In genomic region chr4:32778938-32779337, GRCh38 we compare ENCODE assay signal across 38 cellular contexts.
"Had no signal": no experiment of that assay in that cellular context is flagged by ENCODE, and none has a peak within 500 bp of the region (broad histone marks: within the 10 kb centered on the region; RNA-seq: fewer than 3 reads in every experiment).

No MANE protein-coding gene starts in this region.

- H3K27me3 ChIP-seq: ascending aorta, cardiac muscle cell, colonic mucosa had no signal

- DNase-seq: activated CD4-positive, alpha-beta memory T cell treated with anti-CD3 and anti-CD28 coated beads, Interleukin-2, amount 10 ng/mL, durations not matched to agents 7 days and 5 days; activated CD4-positive, alpha-beta T cell treated with anti-CD3 and anti-CD28 coated beads for 1 hour; activated CD4-positive, alpha-beta T cell treated with anti-CD3 and anti-CD28 coated beads for 36 hours; activated CD4-positive, alpha-beta T cell treated with anti-CD3 and anti-CD28 coated beads for 48 hours; activated CD4-positive, alpha-beta T cell treated with anti-CD3 and anti-CD28 coated beads, Interleukin-2, amount 10 ng/mL, durations not matched to agents 7 days and 5 days; activated CD4-positive, alpha-beta T cell treated with anti-CD3 and anti-CD28 coated beads, Interleukin-2, amount 50 U/mL, for 48 hours; activated CD4-positive, CD25-positive, alpha-beta regulatory T cell; activated CD8-positive, alpha-beta memory T cell treated with anti-CD3 and anti-CD28 coated beads for 24 hours; activated CD8-positive, alpha-beta memory T cell treated with anti-CD3 and anti-CD28 coated beads, Interleukin-2, amount 10 ng/mL, durations not matched to agents 7 days and 5 days; activated CD8-positive, alpha-beta memory T cell treated with anti-CD3 and anti-CD28 coated beads, Interleukin-2, amount 50 U/mL, for 48 hours; activated CD8-positive, alpha-beta T cell treated with anti-CD3 and anti-CD28 coated beads, Interleukin-2, amount 10 ng/mL, durations not matched to agents 7 days and 5 days; activated effector memory CD4-positive, alpha-beta T cell treated with Interleukin-2 at 50 U/mL for 16 hours; activated gamma-delta T cell; activated naive CD4-positive, alpha-beta T cell treated with anti-CD3 and anti-CD28 coated beads, Interleukin-2, amount 10 ng/mL, durations not matched to agents 7 days and 5 days; activated naive CD4-positive, alpha-beta T cell treated with Interleukin-2 at 50 U/mL for 16 hours; activated naive CD8-positive, alpha-beta T cell treated with anti-CD3 and anti-CD28 coated beads, Interleukin-2, amount 10 ng/mL, durations not matched to agents 7 days and 5 days; activated naive CD8-positive, alpha-beta T cell treated with anti-CD3 and anti-CD28 coated beads, Interleukin-2, amount 50 U/mL, for 24 hours; activated T-cell treated with anti-CD3 and anti-CD28 coated beads, Interleukin-2, amount 50 U/mL, for 24 hours; activated T-cell treated with anti-CD3 and anti-CD28 coated beads, Interleukin-2, amount 50 U/mL, for 48 hours; amygdala; anterior cingulate cortex; caudate nucleus; cerebellar nuclear complex; colonic mucosa; T-helper 2 cell; T-helper 9 cell had no signal

- H3K4me1 ChIP-seq: ascending aorta, colonic mucosa had no signal

- H3K36me3 ChIP-seq: ascending aorta, cardiac muscle cell, colonic mucosa had no signal

- H3K9me3 ChIP-seq: ascending aorta, colonic mucosa had no signal

- H3K27ac Mint-ChIP-seq: activated CD4-positive, alpha-beta memory T cell treated with anti-CD3 and anti-CD28 coated beads, Interleukin-2, amount 10 ng/mL, durations not matched to agents 7 days and 5 days; activated CD4-positive, alpha-beta T cell treated with anti-CD3 and anti-CD28 coated beads for 36 hours; activated CD4-positive, alpha-beta T cell treated with anti-CD3 and anti-CD28 coated beads, Interleukin-2, amount 10 ng/mL, durations not matched to agents 7 days and 5 days; activated CD8-positive, alpha-beta memory T cell treated with anti-CD3 and anti-CD28 coated beads, Interleukin-2, amount 10 ng/mL, durations not matched to agents 7 days and 5 days; activated CD8-positive, alpha-beta T cell treated with anti-CD3 and anti-CD28 coated beads, Interleukin-2, amount 10 ng/mL, durations not matched to agents 7 days and 5 days; activated naive CD4-positive, alpha-beta T cell treated with anti-CD3 and anti-CD28 coated beads, Interleukin-2, amount 10 ng/mL, durations not matched to agents 7 days and 5 days; activated naive CD4-positive, alpha-beta T cell treated with anti-CD3 and anti-CD28 coated beads, Interleukin-2, amount 50 U/mL, for 24 hours; activated naive CD8-positive, alpha-beta T cell; activated naive CD8-positive, alpha-beta T cell treated with anti-CD3 and anti-CD28 coated beads, Interleukin-2, amount 10 ng/mL, durations not matched to agents 7 days and 5 days; activated naive CD8-positive, alpha-beta T cell treated with anti-CD3 and anti-CD28 coated beads, Interleukin-2, amount 50 U/mL, for 24 hours; activated T-cell treated with anti-CD3 and anti-CD28 coated beads, Interleukin-2, amount 50 U/mL, for 24 hours; activated T-helper 2 cell treated with anti-CD3 and anti-CD28 coated beads, Interferon-gamma antibody, Interleukin-2, Interleukin-4, amounts not matched to agents 10 μg/mL and 5 μg/mL and 100 μg/mL, durations not matched to agents 14 hours and 24 hours and 36 hours; brain; T-helper 2 cell treated with Interferon-gamma antibody and Interleukin-4, amounts not matched to agents 5 μg/mL and 100 μg/mL, for 36 hours had no signal

- ATAC-seq: activated CD4-positive, alpha-beta T cell treated with anti-CD3 and anti-CD28 coated beads for 36 hours; activated CD4-positive, CD25-positive, alpha-beta regulatory T cell treated with anti-CD3 and anti-CD28 coated beads, Interleukin-2, amount 50 U/mL, for 24 hours; activated CD8-positive, alpha-beta memory T cell treated with anti-CD3 and anti-CD28 coated beads, Interleukin-2, amount 10 ng/mL, durations not matched to agents 7 days and 5 days; activated CD8-positive, alpha-beta T cell treated with anti-CD3 and anti-CD28 coated beads, Interleukin-2, amount 10 ng/mL, durations not matched to agents 7 days and 5 days; activated naive CD8-positive, alpha-beta T cell treated with anti-CD3 and anti-CD28 coated beads, Interleukin-2, amount 50 U/mL, for 24 hours had no signal

- H3K27me3 Mint-ChIP-seq: activated CD4-positive, alpha-beta memory T cell treated with anti-CD3 and anti-CD28 coated beads, Interleukin-2, amount 10 ng/mL, durations not matched to agents 7 days and 5 days; activated CD4-positive, alpha-beta T cell treated with anti-CD3 and anti-CD28 coated beads for 36 hours; activated CD4-positive, alpha-beta T cell treated with anti-CD3 and anti-CD28 coated beads, Interleukin-2, amount 10 ng/mL, durations not matched to agents 7 days and 5 days; activated CD8-positive, alpha-beta memory T cell treated with anti-CD3 and anti-CD28 coated beads, Interleukin-2, amount 10 ng/mL, durations not matched to agents 7 days and 5 days; activated naive CD4-positive, alpha-beta T cell treated with anti-CD3 and anti-CD28 coated beads, Interleukin-2, amount 10 ng/mL, durations not matched to agents 7 days and 5 days; activated naive CD4-positive, alpha-beta T cell treated with anti-CD3 and anti-CD28 coated beads, Interleukin-2, amount 50 U/mL, for 24 hours; activated naive CD8-positive, alpha-beta T cell; activated naive CD8-positive, alpha-beta T cell treated with anti-CD3 and anti-CD28 coated beads, Interleukin-2, amount 10 ng/mL, durations not matched to agents 7 days and 5 days; activated naive CD8-positive, alpha-beta T cell treated with anti-CD3 and anti-CD28 coated beads, Interleukin-2, amount 50 U/mL, for 24 hours; activated T-cell treated with anti-CD3 and anti-CD28 coated beads, Interleukin-2, amount 50 U/mL, for 24 hours; brain; central memory CD8-positive, alpha-beta T cell had no signal

- H3K4me3 Mint-ChIP-seq: activated CD4-positive, alpha-beta memory T cell treated with anti-CD3 and anti-CD28 coated beads, Interleukin-2, amount 10 ng/mL, durations not matched to agents 7 days and 5 days; activated CD4-positive, alpha-beta T cell treated with anti-CD3 and anti-CD28 coated beads for 36 hours; activated CD4-positive, alpha-beta T cell treated with anti-CD3 and anti-CD28 coated beads, Interleukin-2, amount 10 ng/mL, durations not matched to agents 7 days and 5 days; activated CD8-positive, alpha-beta memory T cell treated with anti-CD3 and anti-CD28 coated beads, Interleukin-2, amount 10 ng/mL, durations not matched to agents 7 days and 5 days; activated CD8-positive, alpha-beta T cell treated with anti-CD3 and anti-CD28 coated beads, Interleukin-2, amount 10 ng/mL, durations not matched to agents 7 days and 5 days; activated naive CD4-positive, alpha-beta T cell treated with anti-CD3 and anti-CD28 coated beads, Interleukin-2, amount 10 ng/mL, durations not matched to agents 7 days and 5 days; activated naive CD4-positive, alpha-beta T cell treated with anti-CD3 and anti-CD28 coated beads, Interleukin-2, amount 50 U/mL, for 24 hours; activated naive CD8-positive, alpha-beta T cell; activated naive CD8-positive, alpha-beta T cell treated with anti-CD3 and anti-CD28 coated beads, Interleukin-2, amount 10 ng/mL, durations not matched to agents 7 days and 5 days; activated naive CD8-positive, alpha-beta T cell treated with anti-CD3 and anti-CD28 coated beads, Interleukin-2, amount 50 U/mL, for 24 hours; activated T-cell treated with anti-CD3 and anti-CD28 coated beads, Interleukin-2, amount 50 U/mL, for 24 hours; brain; central memory CD8-positive, alpha-beta T cell; T-helper 2 cell treated with Interferon-gamma antibody and Interleukin-4, amounts not matched to agents 5 μg/mL and 100 μg/mL, for 36 hours had no signal

- H3K36me3 Mint-ChIP-seq: activated CD8-positive, alpha-beta memory T cell treated with anti-CD3 and anti-CD28 coated beads, Interleukin-2, amount 10 ng/mL, durations not matched to agents 7 days and 5 days; activated naive CD4-positive, alpha-beta T cell treated with anti-CD3 and anti-CD28 coated beads, Interleukin-2, amount 10 ng/mL, durations not matched to agents 7 days and 5 days; activated naive CD4-positive, alpha-beta T cell treated with anti-CD3 and anti-CD28 coated beads, Interleukin-2, amount 50 U/mL, for 24 hours; activated naive CD8-positive, alpha-beta T cell; activated naive CD8-positive, alpha-beta T cell treated with anti-CD3 and anti-CD28 coated beads, Interleukin-2, amount 10 ng/mL, durations not matched to agents 7 days and 5 days; brain had no signal

- H3K27ac ChIP-seq: ascending aorta, cardiac muscle cell, colonic mucosa, VCaP had no signal

- H3K4me3 ChIP-seq: ascending aorta, cardiac muscle cell, colonic mucosa had no signal

- FAIRE-seq: bronchial epithelial cell, TTC549 had no signal

- H3K4me1 Mint-ChIP-seq: activated CD4-positive, alpha-beta memory T cell treated with anti-CD3 and anti-CD28 coated beads, Interleukin-2, amount 10 ng/mL, durations not matched to agents 7 days and 5 days; activated CD4-positive, alpha-beta T cell treated with anti-CD3 and anti-CD28 coated beads for 36 hours; activated CD4-positive, alpha-beta T cell treated with anti-CD3 and anti-CD28 coated beads, Interleukin-2, amount 10 ng/mL, durations not matched to agents 7 days and 5 days; activated CD8-positive, alpha-beta memory T cell treated with anti-CD3 and anti-CD28 coated beads, Interleukin-2, amount 10 ng/mL, durations not matched to agents 7 days and 5 days; activated naive CD4-positive, alpha-beta T cell treated with anti-CD3 and anti-CD28 coated beads, Interleukin-2, amount 10 ng/mL, durations not matched to agents 7 days and 5 days; activated naive CD4-positive, alpha-beta T cell treated with anti-CD3 and anti-CD28 coated beads, Interleukin-2, amount 50 U/mL, for 24 hours; activated naive CD8-positive, alpha-beta T cell treated with anti-CD3 and anti-CD28 coated beads, Interleukin-2, amount 10 ng/mL, durations not matched to agents 7 days and 5 days; activated naive CD8-positive, alpha-beta T cell treated with anti-CD3 and anti-CD28 coated beads, Interleukin-2, amount 50 U/mL, for 24 hours; brain; central memory CD8-positive, alpha-beta T cell had no signal
